Comparison of ENCODE assay signal across 9 cellular contexts in genomic region chr1:2553076-2553475, GRCh38. TPM values are rescaled to one million over a fixed set of nuclear protein-coding genes. Genes with fewer than 3 reads are reported as not detected.
"Had no signal": no experiment of that assay in that cellular context is flagged by ENCODE, and none has a peak within 500 bp of the region (broad histone marks: within the 10 kb centered on the region; RNA-seq: fewer than 3 reads in every experiment).

No MANE protein-coding gene starts in this region.

RNA-seq across cellular contexts. Expression of gene HES5, which starts 23.0 kb away (rescaled TPM):
- total RNA-seq: lung microvascular endothelial cell; mammary epithelial cell; mesothelial cell of epicardium; mononuclear cell; myocyte; naive thymus-derived CD4-positive, alpha-beta T cell had no signal
- polyA plus RNA-seq: immature natural killer cell; liver; mammary epithelial cell; naive thymus-derived CD4-positive, alpha-beta T cell; naive thymus-derived CD8-positive, alpha-beta T cell had no signal
